Comparison of ENCODE assay signal across 9 cellular contexts in genomic region chr1:180923024-180923841, GRCh38. TPM values are rescaled to one million over a fixed set of nuclear protein-coding genes. Genes with fewer than 3 reads are reported as not detected.
DNase-seq lines count a peak whose midpoint lies in the region; ATAC-seq and TF ChIP-seq lines count a peak whose summit lies in the region.
"Had no signal": no experiment of that assay in that cellular context is flagged by ENCODE, and none has a peak within 500 bp of the region (broad histone marks: within the 10 kb centered on the region; RNA-seq: fewer than 3 reads in every experiment).

No MANE protein-coding gene starts in this region.

- H3K36me3 ChIP-seq in IMR-90 (ENCODE audit: control insufficient read depth, insufficient read depth, low read length): peaks cover 10% of the 10 kb centered on the region; the same call in 1 of the 2 replicates
- no peaks in the 10 kb centered on the region for H3K36me3 ChIP-seq in left lung
- H3K36me3 ChIP-seq: lower lobe of right lung had no signal

- H3K36me3 Mint-ChIP-seq in activated CD4-positive, alpha-beta T cell treated with anti-CD3 and anti-CD28 coated beads for 36 hours (ENCODE audit: low read depth): no peaks in the 10 kb centered on the region

- H4K91ac ChIP-seq in IMR-90 (ENCODE audit: insufficient read depth, low read depth, low read length): no peak overlapping the region

- H3K56ac ChIP-seq in IMR-90 (ENCODE audit: extremely low read depth, insufficient read depth, low read length): no peak overlapping the region

- BruUV-seq in IMR-90 (replicated peaks; lab: Mats Ljungman, UMichigan): no TSS peak

- H3K9me1 ChIP-seq in IMR-90 (ENCODE audit: insufficient read depth, low read length): 0 out of 2 replicates have a peak, but pooled peaks cover 4% of the 10 kb centered on the region

- no peak overlapping the region for H2AK5ac ChIP-seq in IMR-90 (ENCODE audit: low read depth, low read length)

- POLR2A ChIA-PET in IMR-90 (lab: Charles Lee; ENCODE audit: unreplicated experiment): interaction anchor here (0.6 kb wide), 1 partner anchor 980 kb away, joined by 3 read pairs; no protein-coding TSS in a partner anchor
- POLR2A ChIA-PET in activated CD4-positive, alpha-beta T cell treated with anti-CD3 and anti-CD28 coated beads for 36 hours (lab: Charles Lee): no interaction called here

- H3K27me3 ChIP-seq in IMR-90 (ENCODE audit: control insufficient read depth, insufficient read depth, low read length) (no peaks in the 10 kb centered on the region), left lung (no peaks in the 10 kb centered on the region)

- H3K4me1 Mint-ChIP-seq in activated CD4-positive, alpha-beta T cell treated with anti-CD3 and anti-CD28 coated beads for 36 hours: no peaks in the 10 kb centered on the region

- H3K27ac ChIP-seq in IMR-90 (ENCODE audit: insufficient read depth, low read length) (no peak overlapping the region), left lung (no peak overlapping the region)
- H3K27ac ChIP-seq: lower lobe of right lung had no signal

- no peak overlapping the region for H4K5ac ChIP-seq in IMR-90 (ENCODE audit: low read depth, low read length)

- peak; percentile 36 for ATAC-seq in IMR-90 (ENCODE audit: low read depth)
- peak; percentile 34 for ATAC-seq in left lung
- ATAC-seq in activated CD4-positive, alpha-beta T cell treated with anti-CD3 and anti-CD28 coated beads for 36 hours: no peak
- ATAC-seq in left cardiac atrium: no peak

- H3K79me1 ChIP-seq in IMR-90 (ENCODE audit: low read depth in 1 of 2, low read length in 2 of 2): peaks cover 0 to 2% of the 10 kb centered on the region in 2 experiments; a peak in 1 of 4 replicates

- WGBS in IMR-90 (ENCODE audit: extremely low coverage in 2 of 2, insufficient read length in 1 of 2), 2 experiments: 50% methylated on average over 6 of the region's 13 CpGs; no CpG with 5 or more reads in 1 of the 2 experiments

- H3K4ac ChIP-seq in IMR-90 (ENCODE audit: low read depth, low read length): no peak overlapping the region

- no peak overlapping the region for H2BK15ac ChIP-seq in IMR-90 (ENCODE audit: low read depth, low read length)

- H3K9ac ChIP-seq in IMR-90 (ENCODE audit: low read depth, low read length): no peak overlapping the region

- CTCF ChIA-PET in IMR-90 (lab: Yijun Ruan, JAX): no interaction called here
- CTCF ChIA-PET in activated CD4-positive, alpha-beta T cell treated with anti-CD3 and anti-CD28 coated beads for 36 hours (lab: Charles Lee): interaction anchor here (0.6 to 1.0 kb wide), 6 partner anchors 12 to 167 kb away, joined by 3 to 4 read pairs (median 3); no protein-coding TSS in a partner anchor

- H2AK9ac ChIP-seq in IMR-90 (replicated peaks; ENCODE audit: low read depth, low read length, poor library complexity): peak overlapping the region; percentile 17

- H3K9me3 ChIP-seq in IMR-90 (ENCODE audit: control insufficient read depth, insufficient read depth, low read length) (no peaks in the 10 kb centered on the region), left lung (no peaks in the 10 kb centered on the region)
- H3K9me3 ChIP-seq: lower lobe of right lung had no signal

- no peak overlapping the region for H4K8ac ChIP-seq in IMR-90 (ENCODE audit: low read depth in 2 of 2, low read length in 2 of 2)

- no peaks in the 10 kb centered on the region for H3K27me3 Mint-ChIP-seq in activated CD4-positive, alpha-beta T cell treated with anti-CD3 and anti-CD28 coated beads for 36 hours

- DNase-seq in ELF-1 (ENCODE audit: low read depth, low spot score): peak; percentile 98
- peak; percentile 12 for DNase-seq in IMR-90
- DNase-seq in T47D (ENCODE audit: low read depth in 1 of 2, low spot score in 1 of 2): peak; percentile 88 to 97
- DNase-seq in left lung: peak in 1 of 2 donors; percentile 29
- DNase-seq in GOT3 (lab: John Stamatoyannopoulos, UW): no peak
- no peak for DNase-seq in activated CD4-positive, alpha-beta T cell treated with anti-CD3 and anti-CD28 coated beads for 36 hours
- no peak for DNase-seq in putamen (ENCODE audit: low spot score)
- no peak for DNase-seq in left cardiac atrium
- DNase-seq: lower lobe of right lung had no signal

- no peaks in the 10 kb centered on the region for H3K9me3 Mint-ChIP-seq in activated CD4-positive, alpha-beta T cell treated with anti-CD3 and anti-CD28 coated beads for 36 hours (ENCODE audit: low read depth)

- no peak overlapping the region for H3K4me2 ChIP-seq in IMR-90 (ENCODE audit: low read depth, low read length)

- no peak for TF ChIP-seq POLR2A in IMR-90 (IDR thresholded peaks at IDR 0.05; ENCODE audit: low read depth, low read length)

- H2BK5ac ChIP-seq in IMR-90 (ENCODE audit: low read depth, low read length, poor library complexity, severe bottlenecking): no peak overlapping the region

- H3K4me3 Mint-ChIP-seq in activated CD4-positive, alpha-beta T cell treated with anti-CD3 and anti-CD28 coated beads for 36 hours: no peak overlapping the region

- H3K14ac ChIP-seq in IMR-90 (replicated peaks; ENCODE audit: low read depth, low read length): no peak overlapping the region

- H2AFZ ChIP-seq in IMR-90 (replicated peaks; ENCODE audit: low read length, poor library complexity): no peak overlapping the region

- in situ Hi-C loops in IMR-90 (cut with MboI; ENCODE audit: low sequenced_read_pairs) (no loop called here), T47D (cut with HindIII; ENCODE audit: low pct_unique_long_range_greater_than_20kb, low sequenced_read_pairs) (no loop called here)

- intact Hi-C loops in IMR-90 (cut with micrococcal nuclease) (no loop called here), left lung (cut with DNase I) (no loop called here), left cardiac atrium (cut with DNase I) (no loop called here)
- intact Hi-C loops in activated CD4-positive, alpha-beta T cell treated with anti-CD3 and anti-CD28 coated beads for 36 hours (cut with DNase I, micrococcal nuclease): no loop called here

- no peak for TF ChIP-seq CTCF in IMR-90 (conservative IDR thresholded peaks at IDR 0.05; ENCODE audit: low read depth, low read length)
- no peak for TF ChIP-seq CTCF in left lung (IDR thresholded peaks at IDR 0.05)

- H3K23ac ChIP-seq in IMR-90 (ENCODE audit: low read depth, low read length): no peak overlapping the region

- H3K4me3 ChIP-seq in IMR-90 (ENCODE audit: insufficient read depth, low read depth, low read length) (no peak overlapping the region), left lung (no peak overlapping the region)
- H3K4me3 ChIP-seq: lower lobe of right lung had no signal

- peaks cover 9% of the 10 kb centered on the region; the same call in 1 of the 2 replicates for H4K20me1 ChIP-seq in IMR-90 (ENCODE audit: insufficient read depth, low read length)

- H2BK120ac ChIP-seq in IMR-90 (ENCODE audit: low read depth, low read length): no peak overlapping the region

- no peak overlapping the region for H3K18ac ChIP-seq in IMR-90 (ENCODE audit: low read depth, low read length)

- dilution Hi-C loops in IMR-90 (cut with HindIII; ENCODE audit: low sequenced_read_pairs, unreplicated experiment): no loop called here

- TF ChIP-seq RAD21 in IMR-90 (IDR thresholded peaks at IDR 0.05; ENCODE audit: low read length): no peak

- no peak overlapping the region for H3K27ac Mint-ChIP-seq in activated CD4-positive, alpha-beta T cell treated with anti-CD3 and anti-CD28 coated beads for 36 hours

- H2BK20ac ChIP-seq in IMR-90 (ENCODE audit: low read depth, low read length): no peak overlapping the region

- H3K4me1 ChIP-seq in IMR-90 (ENCODE audit: control insufficient read depth, insufficient read depth, low read length) (peaks cover 14% of the 10 kb centered on the region), left lung (no peaks in the 10 kb centered on the region)

TF ChIP-seq in IMR-90, 13 proteins besides CTCF, POLR2A, EP300 and RAD21:
- TF ChIP-seq ELK1 (IDR thresholded peaks at IDR 0.05; ENCODE audit: borderline replicate concordance, low read depth, low read length) (no peak), MAFK (IDR thresholded peaks at IDR 0.05; ENCODE audit: low read depth, low read length) (no peak), SMC3 (IDR thresholded peaks at IDR 0.05; ENCODE audit: low read depth, low read length) (no peak), MXI1 (IDR thresholded peaks at IDR 0.05; ENCODE audit: borderline replicate concordance, low read depth, low read length) (no peak), RCOR1 (IDR thresholded peaks at IDR 0.05; ENCODE audit: insufficient replicate concordance, low read length) (no peak), USF2 (IDR thresholded peaks at IDR 0.05; ENCODE audit: low read depth, low read length) (no peak), FOS (IDR thresholded peaks at IDR 0.05; ENCODE audit: low read depth, low read length) (no peak), MAZ (IDR thresholded peaks at IDR 0.05; ENCODE audit: borderline replicate concordance, low read depth, low read length) (no peak), BHLHE40 (IDR thresholded peaks at IDR 0.05; ENCODE audit: low read depth, low read length) (no peak), CHD1 (IDR thresholded peaks at IDR 0.05; ENCODE audit: low read depth, low read length) (no peak)

RNA-seq across cellular contexts. Expression of gene KIAA1614, which starts 10.5 kb away (rescaled TPM):
- total RNA-seq in IMR-90 (2012; rRNA removed) (1.7 and 1.8 TPM in 2 replicates), left lung (1 to 10 TPM; 3.6 to 5.1 TPM), left cardiac atrium (1 to 10 TPM; 8.2 to 9.3 TPM)
- 3.0 and 3.5 TPM in 2 replicates for polyA plus RNA-seq in IMR-90 (2012; rRNA removed)
- 2.5 and 4.1 TPM in 2 replicates for polyA plus RNA-seq in IMR-90 (2012; cell fraction: cytosol; rRNA removed)
- polyA plus RNA-seq in IMR-90 (2012; cell fraction: nucleus; rRNA removed; ENCODE audit: low replicate concordance): 4.3 and 9.2 TPM in 2 replicates
- total RNA-seq in activated CD4-positive, alpha-beta T cell treated with anti-CD3 and anti-CD28 coated beads for 36 hours: under 1 TPM in 1 of 2 experiments, not detected in 1; 0.09 TPM

Comparison
In these comparisons a context has a peak if more than half of its experiments do, and no peak if none do; other contexts are left out.
1. DNase-seq: peak in ELF-1 (single experiment), IMR-90 (single experiment) and T47D (2 of 2); none in GOT3 (single experiment), activated CD4-positive, alpha-beta T cell treated with anti-CD3 and anti-CD28 coated beads for 36 hours (single experiment), putamen (single experiment) and left cardiac atrium (single experiment).
2. ATAC-seq: peak in IMR-90 (single experiment) and left lung (single experiment); none in activated CD4-positive, alpha-beta T cell treated with anti-CD3 and anti-CD28 coated beads for 36 hours (single experiment) and left cardiac atrium (0 of 2).